19 cellular contexts compared by ENCODE assay signal in the genomic region with DNA sequence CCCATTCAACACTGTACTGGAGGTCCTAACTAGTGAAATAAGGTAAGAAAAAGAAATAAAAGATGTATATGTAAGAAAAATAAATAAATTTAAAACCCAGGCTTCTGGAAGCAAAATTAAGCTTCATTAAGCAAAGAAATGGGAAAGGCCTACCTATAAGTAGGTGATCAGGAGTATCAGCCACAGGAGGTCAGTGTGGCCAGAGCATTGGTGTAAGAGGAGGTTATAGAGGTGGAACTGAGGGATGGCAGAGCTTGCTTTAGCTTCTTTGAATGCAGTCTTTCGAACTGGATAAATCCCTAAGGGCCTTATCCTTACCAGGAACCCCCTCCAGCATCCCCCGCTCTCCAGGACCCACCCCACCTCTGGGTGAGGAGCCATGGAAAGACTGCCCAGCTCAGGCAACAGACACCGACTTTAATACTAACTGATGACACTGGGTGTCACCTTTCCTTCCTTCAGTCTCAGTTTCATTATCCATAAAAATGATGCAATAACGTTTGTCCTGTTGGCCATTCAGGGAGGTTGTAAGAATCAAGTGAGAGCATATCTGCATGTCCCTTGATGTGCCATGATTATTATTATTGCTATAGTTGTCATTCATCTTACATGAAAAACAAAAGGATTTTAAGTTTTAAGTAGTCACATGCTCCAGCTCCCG. TPM values are rescaled to one million over a fixed set of nuclear protein-coding genes. Genes with fewer than 3 reads are reported as not detected.
A peak's percentile ranks its signal among the peaks of the same experiment; 100 is the strongest.
DNase-seq lines count a peak whose midpoint lies in the region; ATAC-seq, FAIRE-seq and TF ChIP-seq lines count a peak whose summit lies in the region.
"Had no signal": no experiment of that assay in that cellular context is flagged by ENCODE, and none has a peak within 500 bp of the region (broad histone marks: within the 10 kb centered on the region; RNA-seq: fewer than 3 reads in every experiment).

No MANE protein-coding gene starts in this region.

- H3K9me3 Mint-ChIP-seq in stimulated activated naive CD8-positive, alpha-beta T cell treated with anti-CD3 and anti-CD28 coated beads, Interleukin-15, amount 100 ng/mL, for 72 hours, result no peaks in the 10 kb centered on the region
- no peaks in the 10 kb centered on the region for H3K9me3 Mint-ChIP-seq in effector memory CD8-positive, alpha-beta T cell
- H3K9me3 Mint-ChIP-seq: activated CD4-positive, alpha-beta memory T cell treated with anti-CD3 and anti-CD28 coated beads, Interleukin-2, amount 10 ng/mL, durations not matched to agents 7 days and 5 days; activated naive CD4-positive, alpha-beta T cell treated with anti-CD3 and anti-CD28 coated beads, Interleukin-2, amount 10 ng/mL, durations not matched to agents 7 days and 5 days; HFFc6; neural progenitor cell had no signal

- H3K79me2 ChIP-seq in K562 (ENCODE audit: control insufficient read depth, insufficient read depth, low read length) (no peaks in the 10 kb centered on the region), smooth muscle cell (ENCODE audit: low read depth) (no peaks in the 10 kb centered on the region)

- peak; percentile 16 to 51; a peak in 2 of 4 replicates for TF ChIP-seq RAD21 in K562 (CRISPR knock-in tag; conservative IDR thresholded peaks at IDR 0.05 in 1 of 2, IDR thresholded peaks at IDR 0.05 in 1 of 2)

- H4K20me1 ChIP-seq in K562 (replicated peaks; ENCODE audit: control insufficient read depth, insufficient read depth, low read length) (no peaks in the 10 kb centered on the region), smooth muscle cell (ENCODE audit: low read depth) (no peaks in the 10 kb centered on the region)

- no peak for ATAC-seq in stimulated activated naive CD8-positive, alpha-beta T cell treated with anti-CD3 and anti-CD28 coated beads, Interleukin-15, amount 100 ng/mL, for 72 hours
- no peak for ATAC-seq in stimulated activated naive CD8-positive, alpha-beta T cell treated with anti-CD3 and anti-CD28 coated beads, Interleukin-15, Interleukin-2, amounts not matched to agents 100 U/mL and 50 U/mL, for 24 hours
- ATAC-seq in K562, result peak; percentile 84
- no peak for ATAC-seq in GM19328 (IDR thresholded peaks at IDR 0.05; ENCODE audit: unreplicated experiment)
- no peak for ATAC-seq in HG03196 (IDR thresholded peaks at IDR 0.05; ENCODE audit: unreplicated experiment)
- ATAC-seq in effector memory CD8-positive, alpha-beta T cell (replicated peaks), result no peak
- ATAC-seq: Right ventricle myocardium inferior had no signal

- peaks cover 3% of the 10 kb centered on the region for H3K9me1 ChIP-seq in K562 (ENCODE audit: control insufficient read depth, insufficient read depth, low read length)

- H3K9ac ChIP-seq in K562 (ENCODE audit: insufficient read depth in 1 of 2, low read depth in 2 of 2, low read length in 2 of 2), result 0 out of 4 replicates have a peak overlapping the region, but pooled peaks of 1 of the 2 experiments have one; percentile 4
- H3K9ac ChIP-seq in smooth muscle cell (ENCODE audit: low read depth), result no peak overlapping the region
- H3K9ac ChIP-seq: neural progenitor cell had no signal

- H3F3A ChIP-seq in smooth muscle cell (ENCODE audit: low read depth), result peaks cover 20% of the 10 kb centered on the region

- H3K4me3 ChIP-seq in K562, result no peak overlapping the region
- no peak overlapping the region for H3K4me3 ChIP-seq in smooth muscle cell
- H3K4me3 ChIP-seq: neural progenitor cell had no signal

- CTCF ChIA-PET in K562 (lab: Yijun Ruan, JAX; ENCODE audit: low intra/inter-chr PET ratio), result interaction anchor here (0.6 kb wide), 1 partner anchor 666 kb away, joined by 3 read pairs; no protein-coding TSS in a partner anchor

- intact Hi-C loops in K562 (cut with micrococcal nuclease), result loop anchor here (5.0 kb wide), 1 partner anchor 125 kb away; a partner anchor contains a TSS

- H3K36me3 ChIP-seq in K562 (ENCODE audit: control insufficient read depth, insufficient read depth, low read length) (no peaks in the 10 kb centered on the region), smooth muscle cell (ENCODE audit: low read depth) (no peaks in the 10 kb centered on the region)
- H3K36me3 ChIP-seq: neural progenitor cell had no signal

- peak in 1 of 3 experiments; percentile 12; a peak in 2 of 6 replicates for TF ChIP-seq CTCF in K562 (IDR thresholded peaks at IDR 0.05 in 2 of 3, conservative IDR thresholded peaks at IDR 0.05 in 1 of 3; ENCODE audit: insufficient read depth in 2 of 3, low read depth in 1 of 3, low read length in 3 of 3)
- no peak for TF ChIP-seq CTCF in smooth muscle cell (IDR thresholded peaks at IDR 0.05; ENCODE audit: borderline replicate concordance, insufficient read depth, poor library complexity, severe bottlenecking)

- H3K4me3 Mint-ChIP-seq in stimulated activated naive CD8-positive, alpha-beta T cell treated with anti-CD3 and anti-CD28 coated beads, Interleukin-15, amount 100 ng/mL, for 72 hours, result no peak overlapping the region
- H3K4me3 Mint-ChIP-seq in effector memory CD8-positive, alpha-beta T cell, result no peak overlapping the region
- H3K4me3 Mint-ChIP-seq: activated CD4-positive, alpha-beta memory T cell treated with anti-CD3 and anti-CD28 coated beads, Interleukin-2, amount 10 ng/mL, durations not matched to agents 7 days and 5 days; activated naive CD4-positive, alpha-beta T cell treated with anti-CD3 and anti-CD28 coated beads, Interleukin-2, amount 10 ng/mL, durations not matched to agents 7 days and 5 days; CD8-positive, alpha-beta memory T cell; HFFc6; neural progenitor cell had no signal

- peaks cover 89% of the 10 kb centered on the region for H3K27me3 Mint-ChIP-seq in stimulated activated naive CD8-positive, alpha-beta T cell treated with anti-CD3 and anti-CD28 coated beads, Interleukin-15, amount 100 ng/mL, for 72 hours
- peaks cover 57 to 96% of the 10 kb centered on the region in 2 donors for H3K27me3 Mint-ChIP-seq in effector memory CD8-positive, alpha-beta T cell

- in situ Hi-C loops in K562 (cut with MboI), result no loop called here

- WGBS in K562 (ENCODE audit: insufficient coverage, low coverage, missing lambda C conversion rate), result 9% methylated on average over 5 of the region's 5 CpGs
- WGBS in smooth muscle cell (ENCODE audit: low lambda C conversion rate), result 84% methylated on average over 5 of the region's 5 CpGs

- no peaks in the 10 kb centered on the region for H3K4me1 Mint-ChIP-seq in stimulated activated naive CD8-positive, alpha-beta T cell treated with anti-CD3 and anti-CD28 coated beads, Interleukin-15, amount 100 ng/mL, for 72 hours
- no peaks in the 10 kb centered on the region for H3K4me1 Mint-ChIP-seq in effector memory CD8-positive, alpha-beta T cell (ENCODE audit: low read depth in 2 of 2)
- H3K4me1 Mint-ChIP-seq: activated CD4-positive, alpha-beta memory T cell treated with anti-CD3 and anti-CD28 coated beads, Interleukin-2, amount 10 ng/mL, durations not matched to agents 7 days and 5 days; activated naive CD4-positive, alpha-beta T cell treated with anti-CD3 and anti-CD28 coated beads, Interleukin-2, amount 10 ng/mL, durations not matched to agents 7 days and 5 days; CD8-positive, alpha-beta memory T cell had no signal

- H3K4me2 ChIP-seq in K562 (ENCODE audit: insufficient read depth, low read length) (peak overlapping the region; percentile 48), smooth muscle cell (peak overlapping the region; percentile 18)
- H3K4me2 ChIP-seq: neural progenitor cell had no signal

- POLR2A ChIA-PET in K562 (lab: Yijun Ruan, JAX), result interaction anchor here (0.6 to 2.0 kb wide), 15 partner anchors 8 to 1268 kb away, joined by 3 to 8 read pairs (median 4); a partner anchor contains a TSS

- no peak for TF ChIP-seq POLR2A in K562 (conservative IDR thresholded peaks at IDR 0.05)

- peak; percentile 92 for TF ChIP-seq EP300 in K562 (IDR thresholded peaks at IDR 0.05; ENCODE audit: low read length)

- no peaks in the 10 kb centered on the region for H3K36me3 Mint-ChIP-seq in effector memory CD8-positive, alpha-beta T cell (ENCODE audit: insufficient read depth)
- H3K36me3 Mint-ChIP-seq: activated naive CD4-positive, alpha-beta T cell treated with anti-CD3 and anti-CD28 coated beads, Interleukin-2, amount 10 ng/mL, durations not matched to agents 7 days and 5 days; CD8-positive, alpha-beta memory T cell; neural progenitor cell had no signal

- H3K27me3 ChIP-seq in K562 (ENCODE audit: control insufficient read depth in 2 of 2, insufficient read depth in 2 of 2, low read length in 2 of 2), result no peaks in the 10 kb centered on the region
- no peaks in the 10 kb centered on the region for H3K27me3 ChIP-seq in smooth muscle cell (ENCODE audit: low read depth)
- H3K27me3 ChIP-seq: neural progenitor cell had no signal

- H3K9me3 ChIP-seq in K562 (replicated peaks; ENCODE audit: control insufficient read depth, insufficient read depth, low read depth, low read length) (no peaks in the 10 kb centered on the region), smooth muscle cell (replicated peaks; ENCODE audit: low read depth) (no peaks in the 10 kb centered on the region)

- peak overlapping the region; percentile 48 to 54 for H3K27ac Mint-ChIP-seq in stimulated activated naive CD8-positive, alpha-beta T cell treated with anti-CD3 and anti-CD28 coated beads, Interleukin-15, amount 100 ng/mL, for 72 hours
- no peak overlapping the region for H3K27ac Mint-ChIP-seq in effector memory CD8-positive, alpha-beta T cell
- H3K27ac Mint-ChIP-seq: activated CD4-positive, alpha-beta memory T cell treated with anti-CD3 and anti-CD28 coated beads, Interleukin-2, amount 10 ng/mL, durations not matched to agents 7 days and 5 days; activated naive CD4-positive, alpha-beta T cell treated with anti-CD3 and anti-CD28 coated beads, Interleukin-2, amount 10 ng/mL, durations not matched to agents 7 days and 5 days; CD8-positive, alpha-beta memory T cell; HFFc6; neural progenitor cell had no signal

- FAIRE-seq in K562 (lab: Jason Lieb, UNC), result no peak
- FAIRE-seq: astrocyte had no signal

- no TSS peak for BruUV-seq in K562 (replicated peaks; lab: Mats Ljungman, UMichigan)

- H3K27ac ChIP-seq in K562 (ENCODE audit: extremely low read depth, low read depth, low read length) (no peak overlapping the region), smooth muscle cell (ENCODE audit: low read depth) (no peak overlapping the region)
- H3K27ac ChIP-seq: neural progenitor cell had no signal

- H2AFZ ChIP-seq in K562 (ENCODE audit: low read depth, low read length) (peak overlapping the region; percentile 52), smooth muscle cell (ENCODE audit: low read depth) (no peak overlapping the region)
- H2AFZ ChIP-seq: neural progenitor cell had no signal

- DNase-seq in stimulated activated naive CD8-positive, alpha-beta T cell treated with anti-CD3 and anti-CD28 coated beads, Interleukin-15, amount 100 ng/mL, for 72 hours, result no peak
- DNase-seq in stimulated activated naive CD8-positive, alpha-beta T cell treated with anti-CD3 and anti-CD28 coated beads, Interleukin-15, Interleukin-2, amounts not matched to agents 100 U/mL and 50 U/mL, for 24 hours, result no peak
- DNase-seq in NCI-H524 treated with DMSO at 0.1 percent for 48 hours (lab: John Stamatoyannopoulos, UW), result peak; percentile 47
- DNase-seq in K562 (ENCODE audit: extremely low read depth in 1 of 4, low spot score in 3 of 4), result no peak
- DNase-seq in smooth muscle cell (lab: John Stamatoyannopoulos, UW; ENCODE audit: unreplicated experiment), result no peak
- DNase-seq in effector memory CD8-positive, alpha-beta T cell, result no peak
- DNase-seq: activated CD4-positive, alpha-beta memory T cell treated with anti-CD3 and anti-CD28 coated beads, Interleukin-2, amount 10 ng/mL, durations not matched to agents 7 days and 5 days; activated naive CD4-positive, alpha-beta T cell treated with anti-CD3 and anti-CD28 coated beads, Interleukin-2, amount 10 ng/mL, durations not matched to agents 7 days and 5 days; activated T-cell treated with anti-CD3 and anti-CD28 coated beads, Interleukin-2, amount 50 U/mL, for 1 hour; CD8-positive, alpha-beta memory T cell; HFFc6; kidney glomerular epithelial cell; midbrain; NCI-H1694 had no signal

- H3K4me1 ChIP-seq in K562 (replicated peaks in 1 of 2; ENCODE audit: control insufficient read depth in 2 of 2, insufficient read depth in 2 of 2, low read length in 2 of 2) (peaks cover 3 to 18% of the 10 kb centered on the region in 2 experiments; a peak in 4 of 5 replicates), smooth muscle cell (ENCODE audit: low read depth) (peaks cover 12% of the 10 kb centered on the region)

RNA-seq across cellular contexts. Expression of a gene that starts 50.9 kb away (rescaled TPM):
- 91.6 and 154 TPM in 2 replicates for total RNA-seq in K562 (2011; cell fraction: chromatin; rRNA removed; ENCODE audit: low replicate concordance)
- 41.4 and 47.6 TPM in 2 replicates for total RNA-seq in K562 (2011; cell fraction: nucleolus; rRNA removed)
- 67.2 and 98.1 TPM in 2 replicates for total RNA-seq in K562 (2011; cell fraction: nucleoplasm; rRNA removed)
- total RNA-seq in K562 (2014; rRNA removed) (102 and 124 TPM in 2 replicates), K562 (2014; rRNA removed; fragmentation: Illumina TruSeq; extraction: Trizol) (89.1 and 102 TPM in 2 replicates), K562 (2015; rRNA removed; fragmentation: Illumina TruSeq; extraction: Trizol) (89.8 and 90.0 TPM in 2 replicates), K562 (2021) (105 and 117 TPM in 2 replicates), smooth muscle cell (251 and 285 TPM in 2 replicates)
- polyA plus RNA-seq in K562 (2011; rRNA removed) (29.6 and 32.5 TPM in 2 replicates), K562 (2014; fragmentation: Illumina TruSeq; extraction: Trizol) (101 and 107 TPM in 2 replicates), K562 (2014; fragmentation: Nextera tagmentation; extraction: Ambion mirVana) (10 to 100 TPM; 72.8 to 76.5 TPM), K562 (2014; rRNA removed) (59.6 and 72.3 TPM in 2 replicates), smooth muscle cell (148 and 149 TPM in 2 replicates)
- 44.7 and 48.7 TPM in 2 replicates for polyA plus RNA-seq in K562 (2011; cell fraction: cytosol; rRNA removed)
- polyA plus RNA-seq in K562 (2011; cell fraction: nucleus; rRNA removed), result 57.0 and 67.8 TPM in 2 replicates
- 103 and 163 TPM in 2 replicates for polyA plus RNA-seq in K562 (2012)
- 47.1 and 55.3 TPM in 2 replicates for polyA minus RNA-seq in K562 (2011; rRNA and poly(A)+ RNA removed)
- polyA minus RNA-seq in K562 (2011; cell fraction: cytosol; rRNA and poly(A)+ RNA removed), result 94.4 and 124 TPM in 2 replicates
- polyA minus RNA-seq in K562 (2011; cell fraction: nucleus; rRNA and poly(A)+ RNA removed), result 31.5 and 43.1 TPM in 2 replicates

Comparison
In these comparisons a context has a peak if more than half of its experiments do, and no peak if none do; other contexts are left out.
1. H3K27ac Mint-ChIP-seq: peak in stimulated activated naive CD8-positive, alpha-beta T cell treated with anti-CD3 and anti-CD28 coated beads, Interleukin-15, amount 100 ng/mL, for 72 hours (2 of 2); none in effector memory CD8-positive, alpha-beta T cell (0 of 2).